ENCODE assay signal across 13 cellular contexts in the genomic region with DNA sequence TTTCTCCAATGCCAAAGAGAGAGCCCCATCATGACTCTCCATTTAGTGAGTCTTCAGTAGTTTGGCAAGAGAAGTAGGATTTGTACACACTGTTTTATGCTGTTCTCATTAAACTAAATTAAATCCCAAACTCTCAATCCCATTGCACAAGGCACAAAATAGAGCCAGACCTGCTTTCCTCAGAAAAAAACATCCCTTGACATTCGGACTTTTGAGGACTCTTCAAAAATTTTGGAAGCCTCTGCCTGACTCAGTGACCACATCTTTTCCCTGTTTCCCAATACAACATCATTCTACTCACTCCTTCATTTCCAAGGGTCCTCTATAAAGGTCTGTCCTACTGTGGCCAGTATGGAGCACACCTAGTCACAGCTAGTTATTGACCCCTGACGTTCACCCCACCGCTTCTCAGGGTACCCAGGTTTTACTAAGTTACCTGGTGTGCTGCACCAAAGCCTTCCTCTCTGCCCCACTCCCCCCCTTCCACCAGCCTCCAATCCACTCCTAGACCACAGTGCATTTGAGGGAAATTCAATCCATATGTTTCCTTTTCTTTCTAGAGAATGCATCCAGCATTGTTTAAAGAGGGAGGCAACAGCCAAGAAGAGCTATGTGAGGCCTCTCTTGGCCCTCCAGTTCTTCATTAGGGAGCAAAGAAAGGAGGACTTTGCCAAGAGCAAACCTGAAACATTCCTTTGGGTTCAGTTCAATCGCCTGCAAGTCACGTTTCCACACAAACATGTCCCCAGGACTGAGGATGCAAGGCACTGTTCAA.
DNase-seq lines count a peak whose midpoint lies in the region; TF ChIP-seq lines count a peak whose summit lies in the region.
"Had no signal": no experiment of that assay in that cellular context is flagged by ENCODE, and none has a peak within 500 bp of the region (broad histone marks: within the 10 kb centered on the region; RNA-seq: fewer than 3 reads in every experiment).

No MANE protein-coding gene starts in this region.

- H3K9me3 Mint-ChIP-seq in nephron = no peaks in the 10 kb centered on the region

- WGBS in suprapubic skin = 74% methylated on average over 5 of the region's 5 CpGs

- no peaks in the 10 kb centered on the region for H3K27me3 Mint-ChIP-seq in nephron (ENCODE audit: low read depth)
- H3K27me3 Mint-ChIP-seq: CD4-positive, alpha-beta memory T cell had no signal

- peak overlapping the region; percentile 15 for H3K27ac ChIP-seq in suprapubic skin
- H3K27ac ChIP-seq: C4-2B, GM23248 had no signal

- no peaks in the 10 kb centered on the region for H3K36me3 Mint-ChIP-seq in nephron (ENCODE audit: low read depth)
- H3K36me3 Mint-ChIP-seq: CD4-positive, alpha-beta memory T cell had no signal

- H3K9me3 ChIP-seq in suprapubic skin = no peaks in the 10 kb centered on the region
- H3K9me3 ChIP-seq: BE2C had no signal

- no peak for TF ChIP-seq POLR2A in suprapubic skin (IDR thresholded peaks at IDR 0.05)

- H3K4me3 ChIP-seq in AG10803 (ENCODE audit: low read length) = no peak overlapping the region
- no peak overlapping the region for H3K4me3 ChIP-seq in suprapubic skin
- H3K4me3 ChIP-seq: GM12878, GM23248 had no signal

- TF ChIP-seq CTCF in AG10803 (conservative IDR thresholded peaks at IDR 0.05; ENCODE audit: low read length) = no peak
- TF ChIP-seq CTCF in nephron (IDR thresholded peaks at IDR 0.05; ENCODE audit: unreplicated experiment in 3 of 3) = no peak
- TF ChIP-seq CTCF in suprapubic skin (IDR thresholded peaks at IDR 0.05) = no peak

- H3K27me3 ChIP-seq in suprapubic skin = no peaks in the 10 kb centered on the region
- H3K27me3 ChIP-seq: BE2C had no signal

- peaks cover 47% of the 10 kb centered on the region for H3K4me1 Mint-ChIP-seq in nephron
- H3K4me1 Mint-ChIP-seq: CD4-positive, alpha-beta memory T cell had no signal

- H3K36me3 ChIP-seq in suprapubic skin = no peaks in the 10 kb centered on the region
- H3K36me3 ChIP-seq: BE2C had no signal

- no peak overlapping the region for H3K4me3 Mint-ChIP-seq in nephron
- H3K4me3 Mint-ChIP-seq: CD4-positive, alpha-beta memory T cell had no signal

- DNase-seq in AG10803 (ENCODE audit: low read depth) (peak; percentile 69), fibroblast of gingiva (ENCODE audit: low read depth) (peak; percentile 71), suprapubic skin (ENCODE audit: low spot score in 2 of 2) (no peak), SK-N-DZ (ENCODE audit: low spot score) (no peak), NCI-H2029 treated with DMSO at 0.1 percent for 48 hours (lab: John Stamatoyannopoulos, UW) (no peak)
- DNase-seq in activated T-cell treated with anti-CD3 and anti-CD28 coated beads, Interleukin-2, amount 50 U/mL, for 48 hours = no peak
- DNase-seq: BE2C; CD4-positive, alpha-beta memory T cell; DMS79 had no signal

- no peak for TF ChIP-seq EP300 in suprapubic skin (IDR thresholded peaks at IDR 0.05)

- peak overlapping the region; percentile 19 to 73 (median 68) for H3K27ac Mint-ChIP-seq in nephron
- H3K27ac Mint-ChIP-seq: CD4-positive, alpha-beta memory T cell had no signal

- H3K4me1 ChIP-seq in suprapubic skin = no peaks in the 10 kb centered on the region
- H3K4me1 ChIP-seq: BE2C had no signal

Comparison
In these comparisons a context has a peak if more than half of its experiments do, and no peak if none do; other contexts are left out.
1. DNase-seq: peak in AG10803 (single experiment) and fibroblast of gingiva (single experiment); none in suprapubic skin (0 of 2), SK-N-DZ (single experiment), NCI-H2029 treated with DMSO at 0.1 percent for 48 hours (single experiment) and activated T-cell treated with anti-CD3 and anti-CD28 coated beads, Interleukin-2, amount 50 U/mL, for 48 hours (0 of 2).